28 cellular contexts compared by ENCODE assay signal in the genomic region with DNA sequence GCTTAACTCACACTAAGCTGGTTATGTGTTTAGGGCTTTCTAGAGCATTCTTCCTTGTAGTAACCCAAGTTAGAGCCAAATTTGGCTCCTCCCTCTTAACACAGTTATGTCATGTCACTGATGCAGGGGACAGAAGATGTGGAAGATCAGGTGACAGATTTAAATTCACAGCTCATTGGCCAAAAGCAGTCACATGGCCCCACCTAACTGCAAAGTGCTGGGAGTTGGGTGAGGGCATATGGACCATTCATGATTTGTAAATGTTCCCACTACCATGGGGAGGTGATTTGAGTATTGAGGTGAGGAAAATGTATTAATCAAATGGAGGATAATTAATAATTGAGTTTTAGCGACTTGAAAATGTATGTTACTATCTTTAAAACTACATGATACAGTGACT.
"Had no signal": no experiment of that assay in that cellular context is flagged by ENCODE, and none has a peak within 500 bp of the region (broad histone marks: within the 10 kb centered on the region; RNA-seq: fewer than 3 reads in every experiment).

No MANE protein-coding gene starts in this region.

- H3K4me1 ChIP-seq: neural progenitor cell, parathyroid adenoma, psoas muscle, right lobe of liver, sigmoid colon, stomach, thyroid gland, tibial nerve, upper lobe of left lung, vagina had no signal

- H3K4me3 Mint-ChIP-seq: natural killer cell treated with Interleukin-12 subunit alpha and Interleukin-12 subunit beta and Interleukin-15 and Interleukin-18, amount 100 ng/mL, for 72 hours; neural progenitor cell; stimulated activated effector memory CD8-positive, alpha-beta T cell treated with anti-CD3 and anti-CD28 coated beads, Interleukin-12 subunit alpha, Interleukin-12 subunit beta, amount 100 ng/mL, for 72 hours; stimulated activated naive B cell treated with anti-CD40 and anti-IgM and Interleukin-4, amounts not matched to agents 10 μg/mL and 1 μg/mL and 100 μg/mL, for 72 hours; stimulated activated naive CD8-positive, alpha-beta T cell treated with anti-CD3 and anti-CD28 coated beads, Interleukin-15, Interleukin-2, amounts not matched to agents 100 ng/mL and 50 ng/mL, for 24 hours had no signal

- H3K27me3 ChIP-seq: neural progenitor cell, ovary, right lobe of liver, sigmoid colon, stomach, thyroid gland, tibial nerve, upper lobe of left lung, vagina had no signal

- H3K27ac Mint-ChIP-seq: natural killer cell treated with Interleukin-12 subunit alpha and Interleukin-12 subunit beta and Interleukin-15 and Interleukin-18, amount 100 ng/mL, for 72 hours; neural progenitor cell; progenitor cell of endocrine pancreas; stimulated activated effector memory CD8-positive, alpha-beta T cell treated with anti-CD3 and anti-CD28 coated beads, Interleukin-12 subunit alpha, Interleukin-12 subunit beta, amount 100 ng/mL, for 72 hours; stimulated activated naive B cell treated with anti-CD40 and anti-IgM and Interleukin-4, amounts not matched to agents 10 μg/mL and 1 μg/mL and 100 μg/mL, for 72 hours; stimulated activated naive CD8-positive, alpha-beta T cell treated with anti-CD3 and anti-CD28 coated beads, Interleukin-15, Interleukin-2, amounts not matched to agents 100 ng/mL and 50 ng/mL, for 24 hours had no signal

- H3K9ac ChIP-seq: neural progenitor cell, parathyroid adenoma had no signal

- H3K4me2 ChIP-seq: neural progenitor cell had no signal

- H3K27ac ChIP-seq: neural progenitor cell, ovary, parathyroid adenoma, psoas muscle, right lobe of liver, sigmoid colon, stomach, thoracic aorta, thyroid gland, tibial nerve, upper lobe of left lung, vagina had no signal

- H3K9me3 ChIP-seq: ovary, psoas muscle, right lobe of liver, sigmoid colon, stomach, thoracic aorta, thyroid gland, tibial nerve, upper lobe of left lung, vagina had no signal

- H3K79me2 ChIP-seq: parathyroid adenoma had no signal

- H3K4me3 ChIP-seq: neural progenitor cell, ovary, psoas muscle, right lobe of liver, sigmoid colon, stomach, thoracic aorta, thyroid gland, tibial nerve, upper lobe of left lung, vagina had no signal

- FAIRE-seq: small intestine, urothelium cell line had no signal

- H3K36me3 Mint-ChIP-seq: neural progenitor cell; stimulated activated effector memory CD8-positive, alpha-beta T cell treated with anti-CD3 and anti-CD28 coated beads, Interleukin-12 subunit alpha, Interleukin-12 subunit beta, amount 100 ng/mL, for 72 hours; stimulated activated naive B cell treated with anti-CD40 and anti-IgM and Interleukin-4, amounts not matched to agents 10 μg/mL and 1 μg/mL and 100 μg/mL, for 72 hours had no signal

- DNase-seq: occipital lobe; ovary; posterior cingulate gyrus; psoas muscle; right cardiac atrium; right lobe of liver; sigmoid colon; small intestine; stimulated activated CD4-positive, alpha-beta T cell treated with anti-CD3 and anti-CD28 coated beads, Interleukin-15, amount 100 ng/mL, for 24 hours; stimulated activated CD4-positive, alpha-beta T cell treated with anti-CD3 and anti-CD28 coated beads, Interleukin-2, amount 100 ng/mL, for 24 hours; stimulated activated CD4-positive, alpha-beta T cell treated with anti-CD3 and anti-CD28 coated beads, Interleukin-2, amount 100 ng/mL, for 48 hours; stimulated activated CD4-positive, alpha-beta T cell treated with anti-CD3 and anti-CD28 coated beads, Interleukin-4, amount 100 ng/mL, for 24 hours; stimulated activated naive B cell treated with anti-CD40 and anti-IgM and Interleukin-4, amounts not matched to agents 10 μg/mL and 1 μg/mL and 100 μg/mL, for 72 hours; stimulated activated naive CD4-positive, alpha-beta T cell treated with Interleukin-2 at 50 U/mL for 16 hours; stomach; thyroid gland; trophoblast cell; upper lobe of left lung had no signal

- H3K4me1 Mint-ChIP-seq: neural progenitor cell; stimulated activated effector memory CD8-positive, alpha-beta T cell treated with anti-CD3 and anti-CD28 coated beads, Interleukin-12 subunit alpha, Interleukin-12 subunit beta, amount 100 ng/mL, for 72 hours; stimulated activated naive B cell treated with anti-CD40 and anti-IgM and Interleukin-4, amounts not matched to agents 10 μg/mL and 1 μg/mL and 100 μg/mL, for 72 hours had no signal

- H3K27me3 Mint-ChIP-seq: natural killer cell treated with Interleukin-12 subunit alpha and Interleukin-12 subunit beta and Interleukin-15 and Interleukin-18, amount 100 ng/mL, for 72 hours; progenitor cell of endocrine pancreas; stimulated activated naive B cell treated with anti-CD40 and anti-IgM and Interleukin-4, amounts not matched to agents 10 μg/mL and 1 μg/mL and 100 μg/mL, for 72 hours; stimulated activated naive CD8-positive, alpha-beta T cell treated with anti-CD3 and anti-CD28 coated beads, Interleukin-15, Interleukin-2, amounts not matched to agents 100 ng/mL and 50 ng/mL, for 24 hours had no signal

- H3K36me3 ChIP-seq: neural progenitor cell, ovary, right lobe of liver, sigmoid colon, stomach, thoracic aorta, thyroid gland, tibial nerve, upper lobe of left lung, vagina had no signal

- H2AFZ ChIP-seq: neural progenitor cell, parathyroid adenoma had no signal

- ATAC-seq: natural killer cell treated with Interleukin-12 subunit alpha and Interleukin-12 subunit beta and Interleukin-15 and Interleukin-18, amount 100 ng/mL, for 72 hours; psoas muscle; right cardiac atrium; right lobe of liver; stimulated activated effector memory CD8-positive, alpha-beta T cell treated with anti-CD3 and anti-CD28 coated beads, Interleukin-12 subunit alpha, Interleukin-12 subunit beta, amount 100 ng/mL, for 72 hours; stimulated activated naive B cell treated with anti-CD40 and anti-IgM and Interleukin-4, amounts not matched to agents 10 μg/mL and 1 μg/mL and 100 μg/mL, for 72 hours had no signal
